Comparison of ENCODE assay signal across 14 cellular contexts in the genomic region with DNA sequence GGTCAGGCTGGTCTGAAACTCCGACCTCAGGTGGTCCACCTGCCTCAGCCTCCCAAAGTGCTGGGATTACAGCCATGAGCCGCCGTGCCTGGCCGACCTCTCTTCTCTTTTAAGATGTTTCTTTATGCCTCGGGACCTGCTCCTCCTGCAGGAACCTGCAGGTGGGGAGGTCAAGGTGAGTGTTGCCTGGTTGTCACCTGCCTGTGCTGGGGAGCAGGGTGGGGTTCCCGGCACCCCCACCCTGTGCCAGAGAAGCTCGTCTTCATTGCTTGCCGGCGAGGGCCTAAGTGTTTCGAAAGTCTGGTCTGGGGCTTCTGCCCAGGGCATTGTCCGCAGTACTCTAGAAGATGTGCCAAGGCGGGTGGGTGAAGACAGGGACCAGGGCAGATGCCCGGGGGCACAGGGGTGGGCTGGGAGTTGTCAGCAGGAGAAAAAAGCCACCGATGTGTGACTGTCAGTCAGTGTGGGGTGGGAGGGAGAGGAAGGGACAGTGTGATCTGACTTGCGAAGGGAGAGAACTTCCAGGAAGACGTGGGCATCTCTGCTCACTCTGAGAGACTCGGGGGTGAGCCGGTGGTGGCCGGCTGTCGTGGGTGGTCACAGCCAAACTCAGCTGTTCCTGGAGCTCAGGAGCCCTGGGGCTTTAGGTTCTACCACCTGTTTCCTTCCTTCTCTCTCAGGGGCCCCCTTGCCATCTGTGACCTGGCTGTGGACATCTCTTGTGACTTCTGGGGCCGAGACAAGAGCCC. TPM values are rescaled to one million over a fixed set of nuclear protein-coding genes. Genes with fewer than 3 reads are reported as not detected.
A peak's percentile ranks its signal among the peaks of the same experiment; 100 is the strongest.
DNase-seq lines count a peak whose midpoint lies in the region; ATAC-seq and TF ChIP-seq lines count a peak whose summit lies in the region.
"Had no signal": no experiment of that assay in that cellular context is flagged by ENCODE, and none has a peak within 500 bp of the region (broad histone marks: within the 10 kb centered on the region; RNA-seq: fewer than 3 reads in every experiment).

No MANE protein-coding gene starts in this region.

- DNase-seq in A673 (ENCODE audit: low spot score) (no peak), WERI-Rb-1 (peak; percentile 60), Right ventricle myocardium inferior (ENCODE audit: missing footprints) (no peak), neuronal stem cell (ENCODE audit: low spot score) (no peak), NCI-H1417 (lab: John Stamatoyannopoulos, UW) (no peak), DMS79 (lab: John Stamatoyannopoulos, UW) (no peak), NCI-H128 (lab: John Stamatoyannopoulos, UW; ENCODE audit: unreplicated experiment) (no peak)
- DNase-seq: activated T-cell treated with anti-CD3 and anti-CD28 coated beads, Interleukin-2, amount 50 U/mL, for 4 hours; amniotic stem cell; effector memory CD8-positive, alpha-beta T cell; kidney glomerular epithelial cell; NCI-H187; NK-92 treated with Interleukin-12 subunit alpha and Interleukin-12 subunit beta, amount 100 ng/mL, for 24 hours had no signal

- no peaks in the 10 kb centered on the region for H3K79me1 ChIP-seq in neuronal stem cell (ENCODE audit: low read depth, low read length)

- no peak overlapping the region for H3K4me2 ChIP-seq in neuronal stem cell (ENCODE audit: insufficient read depth, low read length, poor library complexity, severe bottlenecking)

- no peak overlapping the region for H2BK120ac ChIP-seq in neuronal stem cell (ENCODE audit: low read depth, low read length)

- no peak overlapping the region for H2BK15ac ChIP-seq in neuronal stem cell (ENCODE audit: low read length)

- intact Hi-C loops in A673 (cut with micrococcal nuclease; ENCODE audit: unreplicated experiment) (no loop called here), Right ventricle myocardium inferior (cut with DNase I) (no loop called here)

- H3K18ac ChIP-seq in neuronal stem cell (ENCODE audit: low read length): no peak overlapping the region

- BruUV-seq in A673 (replicated peaks; lab: Mats Ljungman, UMichigan): TSS peak; percentile 60

- no CpG with 5 or more reads among the region's 21 CpGs for WGBS in neuronal stem cell (ENCODE audit: extremely low coverage in 2 of 2, insufficient read length in 2 of 2, insufficient replicate concordance in 1 of 2), 2 donors

- CTCF ChIA-PET in A673 (lab: Charles Lee): interaction anchor here (1.4 kb wide), 1 partner anchor 8 kb away, joined by 14 read pairs; no protein-coding TSS in a partner anchor

- ATAC-seq in Right ventricle myocardium inferior: peak; percentile 6
- no peak for ATAC-seq in GM21381 (IDR thresholded peaks at IDR 0.05; ENCODE audit: unreplicated experiment)
- ATAC-seq: activated T-cell treated with anti-CD3 and anti-CD28 coated beads, Interleukin-2, amount 50 U/mL, for 4 hours; effector memory CD8-positive, alpha-beta T cell had no signal

- H2BK12ac ChIP-seq in neuronal stem cell (ENCODE audit: low read length): no peak overlapping the region

- H4K8ac ChIP-seq in neuronal stem cell (ENCODE audit: low read depth, low read length): no peak overlapping the region

- H2AFZ ChIP-seq in neuronal stem cell (ENCODE audit: low read length): no peak overlapping the region

- no peaks in the 10 kb centered on the region for H3K27me3 ChIP-seq in A673 (replicated peaks; ENCODE audit: insufficient read depth, low read depth, low read length, poor library complexity)
- no peaks in the 10 kb centered on the region for H3K27me3 ChIP-seq in WERI-Rb-1 (ENCODE audit: insufficient read depth, low read depth, severe bottlenecking)
- no peaks in the 10 kb centered on the region for H3K27me3 ChIP-seq in neuronal stem cell (ENCODE audit: control insufficient read depth in 3 of 3, insufficient read depth in 3 of 3, low read depth in 1 of 3, low read length in 3 of 3)

- no peak overlapping the region for H4K91ac ChIP-seq in neuronal stem cell (ENCODE audit: low read depth, low read length, poor library complexity)

- no peak overlapping the region for H2BK5ac ChIP-seq in neuronal stem cell (ENCODE audit: low read length)

- POLR2A ChIA-PET in A673 (lab: Charles Lee; ENCODE audit: low non-redundant PET): no interaction called here

- H3K9me3 ChIP-seq in A673 (ENCODE audit: low read depth, low read length, poor library complexity, severe bottlenecking): no peaks in the 10 kb centered on the region
- H3K9me3 ChIP-seq in WERI-Rb-1 (ENCODE audit: severe bottlenecking): no peaks in the 10 kb centered on the region
- H3K9me3 ChIP-seq in neuronal stem cell (replicated peaks in 1 of 2; ENCODE audit: control insufficient read depth in 2 of 2, insufficient read depth in 1 of 2, low read depth in 1 of 2, low read length in 2 of 2): no peaks in the 10 kb centered on the region

- H3K4me1 ChIP-seq in A673 (ENCODE audit: insufficient read depth, low read length, poor library complexity, severe bottlenecking) (peaks cover 58% of the 10 kb centered on the region), neuronal stem cell (ENCODE audit: control insufficient read depth in 2 of 2, insufficient read depth in 1 of 2, low read depth in 1 of 2, low read length in 2 of 2) (peaks cover 0 to 3% of the 10 kb centered on the region in 2 donors)

- H3K27ac ChIP-seq in A673 (ENCODE audit: low read depth, low read length, poor library complexity, severe bottlenecking) (peak overlapping the region; percentile 57), WERI-Rb-1 (peak overlapping the region; percentile 63), neuronal stem cell (replicated peaks; ENCODE audit: low read length) (no peak overlapping the region)

- no peak overlapping the region for H2AK5ac ChIP-seq in neuronal stem cell (ENCODE audit: low read depth, low read length)

- no peak overlapping the region for H3K23ac ChIP-seq in neuronal stem cell (ENCODE audit: low read depth, low read length, poor library complexity)

- TF ChIP-seq CTCF in A673 (conservative IDR thresholded peaks at IDR 0.05; ENCODE audit: low read depth, low read length) (no peak), WERI-Rb-1 (IDR thresholded peaks at IDR 0.05; ENCODE audit: low read depth, low read length) (no peak)

- H3K9ac ChIP-seq in neuronal stem cell (ENCODE audit: low read depth, low read length, poor library complexity): no peak overlapping the region

- H3K14ac ChIP-seq in neuronal stem cell (ENCODE audit: low read length): peak overlapping the region; percentile 3

- peak overlapping the region; percentile 19 for H3K4me3 ChIP-seq in A673 (ENCODE audit: low read depth, low read length, poor library complexity, severe bottlenecking)
- H3K4me3 ChIP-seq in WERI-Rb-1 (ENCODE audit: low read depth, low read length): no peak overlapping the region
- no peak overlapping the region for H3K4me3 ChIP-seq in neuronal stem cell (ENCODE audit: low read length in 2 of 2)

- no peak overlapping the region for H3K4ac ChIP-seq in neuronal stem cell (ENCODE audit: low read length)

- H3K36me3 ChIP-seq in A673 (ENCODE audit: insufficient read depth, low read length, poor library complexity, severe bottlenecking): peaks cover 8% of the 10 kb centered on the region
- H3K36me3 ChIP-seq in WERI-Rb-1: peaks cover 6% of the 10 kb centered on the region
- H3K36me3 ChIP-seq in neuronal stem cell (replicated peaks in 1 of 2; ENCODE audit: control insufficient read depth in 2 of 2, insufficient read depth in 2 of 2, low read length in 2 of 2): peaks cover 3 to 4% of the 10 kb centered on the region in 2 donors

RNA-seq across cellular contexts. Expression of a gene that starts 36.1 kb away (rescaled TPM):
- 34.5 and 37.0 TPM in 2 replicates for total RNA-seq in A673 (2021)
- 15.0 TPM for total RNA-seq in Right ventricle myocardium inferior
- polyA plus RNA-seq in neuronal stem cell (2013, experiment 1 of 2): 1.8 TPM
- polyA plus RNA-seq in neuronal stem cell (2013, experiment 2 of 2): 1.9 TPM
